ENCODE assay signal across 8 cellular contexts in genomic region chr10:110503528-110504110, GRCh38. TPM values are rescaled to one million over a fixed set of nuclear protein-coding genes. Genes with fewer than 3 reads are reported as not detected.
DNase-seq lines count a peak whose midpoint lies in the region; ATAC-seq lines count a peak whose summit lies in the region.

No MANE protein-coding gene starts in this region.

- no peaks in the 10 kb centered on the region for H3K9me3 ChIP-seq in muscle layer of colon (ENCODE audit: low read length)

- H3K27me3 ChIP-seq in muscle layer of colon (ENCODE audit: control insufficient read depth in 1 of 2, insufficient read depth in 2 of 2, low read length in 2 of 2) = no peaks in the 10 kb centered on the region

- peaks cover 17% of the 10 kb centered on the region for H3K36me3 ChIP-seq in muscle layer of colon (ENCODE audit: insufficient read depth, low read length)

- H3K4me1 ChIP-seq in muscle layer of colon (ENCODE audit: insufficient read depth, low read length) = peaks cover 79% of the 10 kb centered on the region

- 22 to 47% (median 35%) methylated on average over 4 of the region's 4 CpGs for WGBS in adipose tissue, 3 donors

- H3K4me3 ChIP-seq in muscle layer of colon (ENCODE audit: low read depth in 1 of 2, low read length in 2 of 2) = no peak overlapping the region

- ATAC-seq in GM19467 (IDR thresholded peaks at IDR 0.05; ENCODE audit: unreplicated experiment) (no peak), GM18502 (IDR thresholded peaks at IDR 0.05; ENCODE audit: poor library complexity, unreplicated experiment) (no peak)

- DNase-seq in AG08395 (ENCODE audit: low spot score) = peak; percentile 36
- DNase-seq in HCEC 1CT = peak; percentile 84
- DNase-seq in NCI-H526 treated with DMSO at 0.1 percent for 48 hours (lab: John Stamatoyannopoulos, UW) = no peak
- no peak for DNase-seq in AG20443 (ENCODE audit: low spot score)

- peak overlapping the region; percentile 28 for H3K9ac ChIP-seq in muscle layer of colon (ENCODE audit: low read length)

- H3K27ac ChIP-seq in adipose tissue (ENCODE audit: low read depth, low read length) = peak overlapping the region; percentile 39
- peak overlapping the region; percentile 93 for H3K27ac ChIP-seq in muscle layer of colon (ENCODE audit: low read depth, low read length)

RNA-seq across cellular contexts. Expression of gene DUSP5, which starts 5.9 kb away (rescaled TPM):
- 10 to 100 TPM in 2 of 3 donors, 1 to 10 TPM in 1; 2.3 to 23.5 (median 22.5) TPM for polyA plus RNA-seq in adipose tissue

Comparison
In these comparisons a context has a peak if more than half of its experiments do, and no peak if none do; other contexts are left out.
1. DNase-seq: peak in AG08395 (single experiment) and HCEC 1CT (single experiment); none in NCI-H526 treated with DMSO at 0.1 percent for 48 hours (single experiment) and AG20443 (single experiment).